Comparison of ENCODE assay signal across 22 cellular contexts in genomic region chr14:61742383-61742782, GRCh38. TPM values are rescaled to one million over a fixed set of nuclear protein-coding genes. Genes with fewer than 3 reads are reported as not detected.
DNase-seq lines count a peak whose midpoint lies in the region; ATAC-seq and TF ChIP-seq lines count a peak whose summit lies in the region.
"Had no signal": no experiment of that assay in that cellular context is flagged by ENCODE, and none has a peak within 500 bp of the region (broad histone marks: within the 10 kb centered on the region; RNA-seq: fewer than 3 reads in every experiment).

No MANE protein-coding gene starts in this region.

- peak overlapping the region; percentile 65 for H3K27ac Mint-ChIP-seq in activated T-cell treated with anti-CD3 and anti-CD28 coated beads, Interleukin-2, amount 50 U/mL, for 72 hours
- peak overlapping the region; percentile 36 for H3K27ac Mint-ChIP-seq in stimulated activated naive CD8-positive, alpha-beta T cell treated with anti-CD3 and anti-CD28 coated beads, Interleukin-15, Interleukin-2, amounts not matched to agents 100 ng/mL and 50 ng/mL, for 24 hours
- no peak overlapping the region for H3K27ac Mint-ChIP-seq in stimulated activated naive CD8-positive, alpha-beta T cell treated with anti-CD3 and anti-CD28 coated beads, Interleukin-15, amount 100 ng/mL, for 72 hours
- H3K27ac Mint-ChIP-seq in chondrocyte (ENCODE audit: unreplicated experiment), result peak overlapping the region; percentile 65
- H3K27ac Mint-ChIP-seq in HFFc6, result no peak overlapping the region
- no peak overlapping the region for H3K27ac Mint-ChIP-seq in stimulated activated naive B cell treated with anti-CD40 and anti-IgM and Interleukin-4, amounts not matched to agents 10 μg/mL and 1 μg/mL and 100 μg/mL, for 72 hours
- H3K27ac Mint-ChIP-seq: B cell had no signal

- no peak for DNase-seq in activated T-cell treated with anti-CD3 and anti-CD28 coated beads, Interleukin-2, amount 50 U/mL, for 72 hours
- DNase-seq in activated T-cell treated with anti-CD3 and anti-CD28 coated beads, Interleukin-2, amount 50 U/mL, for 48 hours, result no peak
- no peak for DNase-seq in stimulated activated naive CD8-positive, alpha-beta T cell treated with anti-CD3 and anti-CD28 coated beads, Interleukin-15, amount 100 ng/mL, for 72 hours
- DNase-seq in chondrocyte (ENCODE audit: low spot score) (no peak), HFFc6 (no peak), NCI-H345 treated with DMSO at 0.1 percent for 48 hours (lab: John Stamatoyannopoulos, UW; ENCODE audit: unreplicated experiment) (no peak)
- DNase-seq in stimulated activated naive B cell treated with anti-CD40 and anti-IgM and Interleukin-4, amounts not matched to agents 10 μg/mL and 1 μg/mL and 100 μg/mL, for 72 hours, result no peak
- DNase-seq: 8988T, DMS53, GF-D8, H7, MG63, NCI-H1048, NCI-H1436, NCI-H1930, NCI-H2227 treated with DMSO at 0.1 percent for 48 hours, NCI-H524 treated with DMSO at 0.1 percent for 48 hours, NCI-H82, SHP77 treated with DMSO at 0.1 percent for 48 hours, SW 1271 had no signal

- no peak for ATAC-seq in activated T-cell treated with anti-CD3 and anti-CD28 coated beads, Interleukin-2, amount 50 U/mL, for 72 hours (replicated peaks in 1 of 2)
- ATAC-seq in stimulated activated naive CD8-positive, alpha-beta T cell treated with anti-CD3 and anti-CD28 coated beads, Interleukin-15, amount 100 ng/mL, for 72 hours, result no peak
- no peak for ATAC-seq in stimulated activated naive B cell treated with anti-CD40 and anti-IgM and Interleukin-4, amounts not matched to agents 10 μg/mL and 1 μg/mL and 100 μg/mL, for 72 hours (replicated peaks)

- TF ChIP-seq CTCF in chondrocyte (IDR thresholded peaks at IDR 0.05), result no peak
- TF ChIP-seq CTCF in HFFc6 (IDR thresholded peaks at IDR 0.05), result no peak

- H3K4me3 Mint-ChIP-seq in activated T-cell treated with anti-CD3 and anti-CD28 coated beads, Interleukin-2, amount 50 U/mL, for 72 hours, result no peak overlapping the region
- no peak overlapping the region for H3K4me3 Mint-ChIP-seq in stimulated activated naive CD8-positive, alpha-beta T cell treated with anti-CD3 and anti-CD28 coated beads, Interleukin-15, Interleukin-2, amounts not matched to agents 100 ng/mL and 50 ng/mL, for 24 hours
- no peak overlapping the region for H3K4me3 Mint-ChIP-seq in stimulated activated naive CD8-positive, alpha-beta T cell treated with anti-CD3 and anti-CD28 coated beads, Interleukin-15, amount 100 ng/mL, for 72 hours
- H3K4me3 Mint-ChIP-seq in chondrocyte (ENCODE audit: unreplicated experiment) (no peak overlapping the region), HFFc6 (no peak overlapping the region)
- no peak overlapping the region for H3K4me3 Mint-ChIP-seq in stimulated activated naive B cell treated with anti-CD40 and anti-IgM and Interleukin-4, amounts not matched to agents 10 μg/mL and 1 μg/mL and 100 μg/mL, for 72 hours
- H3K4me3 Mint-ChIP-seq: B cell had no signal

- no peaks in the 10 kb centered on the region for H3K27me3 Mint-ChIP-seq in activated T-cell treated with anti-CD3 and anti-CD28 coated beads, Interleukin-2, amount 50 U/mL, for 72 hours (ENCODE audit: low read depth)
- H3K27me3 Mint-ChIP-seq in stimulated activated naive CD8-positive, alpha-beta T cell treated with anti-CD3 and anti-CD28 coated beads, Interleukin-15, Interleukin-2, amounts not matched to agents 100 ng/mL and 50 ng/mL, for 24 hours, result no peaks in the 10 kb centered on the region
- H3K27me3 Mint-ChIP-seq in stimulated activated naive CD8-positive, alpha-beta T cell treated with anti-CD3 and anti-CD28 coated beads, Interleukin-15, amount 100 ng/mL, for 72 hours, result no peaks in the 10 kb centered on the region
- H3K27me3 Mint-ChIP-seq in chondrocyte (ENCODE audit: low read depth) (no peaks in the 10 kb centered on the region), HFFc6 (ENCODE audit: insufficient read depth) (peaks cover 6% of the 10 kb centered on the region)
- H3K27me3 Mint-ChIP-seq in stimulated activated naive B cell treated with anti-CD40 and anti-IgM and Interleukin-4, amounts not matched to agents 10 μg/mL and 1 μg/mL and 100 μg/mL, for 72 hours, result no peaks in the 10 kb centered on the region
- H3K27me3 Mint-ChIP-seq: B cell had no signal

- no peaks in the 10 kb centered on the region for H3K9me3 Mint-ChIP-seq in activated T-cell treated with anti-CD3 and anti-CD28 coated beads, Interleukin-2, amount 50 U/mL, for 72 hours
- H3K9me3 Mint-ChIP-seq in stimulated activated naive CD8-positive, alpha-beta T cell treated with anti-CD3 and anti-CD28 coated beads, Interleukin-15, Interleukin-2, amounts not matched to agents 100 ng/mL and 50 ng/mL, for 24 hours, result no peaks in the 10 kb centered on the region
- no peaks in the 10 kb centered on the region for H3K9me3 Mint-ChIP-seq in stimulated activated naive CD8-positive, alpha-beta T cell treated with anti-CD3 and anti-CD28 coated beads, Interleukin-15, amount 100 ng/mL, for 72 hours
- H3K9me3 Mint-ChIP-seq in chondrocyte (ENCODE audit: low read depth) (no peaks in the 10 kb centered on the region), HFFc6 (no peaks in the 10 kb centered on the region)
- no peaks in the 10 kb centered on the region for H3K9me3 Mint-ChIP-seq in stimulated activated naive B cell treated with anti-CD40 and anti-IgM and Interleukin-4, amounts not matched to agents 10 μg/mL and 1 μg/mL and 100 μg/mL, for 72 hours

- peaks cover 10% of the 10 kb centered on the region for H3K4me1 Mint-ChIP-seq in activated T-cell treated with anti-CD3 and anti-CD28 coated beads, Interleukin-2, amount 50 U/mL, for 72 hours (ENCODE audit: low read depth)
- H3K4me1 Mint-ChIP-seq in stimulated activated naive CD8-positive, alpha-beta T cell treated with anti-CD3 and anti-CD28 coated beads, Interleukin-15, Interleukin-2, amounts not matched to agents 100 ng/mL and 50 ng/mL, for 24 hours (ENCODE audit: low read depth), result peaks cover 12% of the 10 kb centered on the region
- H3K4me1 Mint-ChIP-seq in stimulated activated naive CD8-positive, alpha-beta T cell treated with anti-CD3 and anti-CD28 coated beads, Interleukin-15, amount 100 ng/mL, for 72 hours, result peaks cover 19% of the 10 kb centered on the region
- H3K4me1 Mint-ChIP-seq in chondrocyte (ENCODE audit: low read depth) (peaks cover 22% of the 10 kb centered on the region), HFFc6 (ENCODE audit: low read depth) (peaks cover 11% of the 10 kb centered on the region)
- no peaks in the 10 kb centered on the region for H3K4me1 Mint-ChIP-seq in stimulated activated naive B cell treated with anti-CD40 and anti-IgM and Interleukin-4, amounts not matched to agents 10 μg/mL and 1 μg/mL and 100 μg/mL, for 72 hours

- H3K36me3 Mint-ChIP-seq in activated T-cell treated with anti-CD3 and anti-CD28 coated beads, Interleukin-2, amount 50 U/mL, for 72 hours (ENCODE audit: insufficient read depth in 2 of 2), result peaks cover 11 to 44% of the 10 kb centered on the region in 2 donors
- peaks cover 79% of the 10 kb centered on the region for H3K36me3 Mint-ChIP-seq in stimulated activated naive CD8-positive, alpha-beta T cell treated with anti-CD3 and anti-CD28 coated beads, Interleukin-15, Interleukin-2, amounts not matched to agents 100 ng/mL and 50 ng/mL, for 24 hours (ENCODE audit: low read depth)
- H3K36me3 Mint-ChIP-seq in chondrocyte (ENCODE audit: low read depth), result peaks cover 44% of the 10 kb centered on the region
- peaks cover 48% of the 10 kb centered on the region for H3K36me3 Mint-ChIP-seq in HFFc6 (ENCODE audit: low read depth)
- H3K36me3 Mint-ChIP-seq in stimulated activated naive B cell treated with anti-CD40 and anti-IgM and Interleukin-4, amounts not matched to agents 10 μg/mL and 1 μg/mL and 100 μg/mL, for 72 hours, result peaks cover 19 to 32% of the 10 kb centered on the region in 2 donors

RNA-seq across cellular contexts. Expression of gene SNAPC1, which starts 19.8 kb away (rescaled TPM):
- total RNA-seq in activated T-cell treated with anti-CD3 and anti-CD28 coated beads, Interleukin-2, amount 50 U/mL, for 72 hours, result 1 to 10 TPM; 7.2 to 7.8 TPM
- total RNA-seq in chondrocyte, result 7.9 to 9.9 TPM (median 8.6 TPM) in 3 replicates
- 10 to 100 TPM; 12.1 to 15.8 (median 14.6) TPM for total RNA-seq in HFFc6 (2021; fragmentation: NEBNext Ultra II Directional; extraction: Animal tissue kit (Norgen Biotek cat#: 25700))

RNA-seq across cellular contexts. Expression of gene HIF1A, which starts 47.1 kb away (rescaled TPM):
- total RNA-seq in activated T-cell treated with anti-CD3 and anti-CD28 coated beads, Interleukin-2, amount 50 U/mL, for 72 hours, result 100 to 1,000 TPM; 283 to 343 TPM
- 466 to 676 TPM (median 660 TPM) in 3 replicates for total RNA-seq in chondrocyte
- total RNA-seq in HFFc6 (2021; fragmentation: NEBNext Ultra II Directional; extraction: Animal tissue kit (Norgen Biotek cat#: 25700)), result 100 to 1,000 TPM; 217 to 265 (median 233) TPM

Comparison
In these comparisons a context has a peak if more than half of its experiments do, and no peak if none do; other contexts are left out.
1. H3K27ac Mint-ChIP-seq: peak in activated T-cell treated with anti-CD3 and anti-CD28 coated beads, Interleukin-2, amount 50 U/mL, for 72 hours (single experiment), stimulated activated naive CD8-positive, alpha-beta T cell treated with anti-CD3 and anti-CD28 coated beads, Interleukin-15, Interleukin-2, amounts not matched to agents 100 ng/mL and 50 ng/mL, for 24 hours (single experiment) and chondrocyte (single experiment); none in stimulated activated naive CD8-positive, alpha-beta T cell treated with anti-CD3 and anti-CD28 coated beads, Interleukin-15, amount 100 ng/mL, for 72 hours (0 of 2), HFFc6 (single experiment) and stimulated activated naive B cell treated with anti-CD40 and anti-IgM and Interleukin-4, amounts not matched to agents 10 μg/mL and 1 μg/mL and 100 μg/mL, for 72 hours (single experiment).